ENCODE assay signal across 8 cellular contexts in the genomic region with DNA sequence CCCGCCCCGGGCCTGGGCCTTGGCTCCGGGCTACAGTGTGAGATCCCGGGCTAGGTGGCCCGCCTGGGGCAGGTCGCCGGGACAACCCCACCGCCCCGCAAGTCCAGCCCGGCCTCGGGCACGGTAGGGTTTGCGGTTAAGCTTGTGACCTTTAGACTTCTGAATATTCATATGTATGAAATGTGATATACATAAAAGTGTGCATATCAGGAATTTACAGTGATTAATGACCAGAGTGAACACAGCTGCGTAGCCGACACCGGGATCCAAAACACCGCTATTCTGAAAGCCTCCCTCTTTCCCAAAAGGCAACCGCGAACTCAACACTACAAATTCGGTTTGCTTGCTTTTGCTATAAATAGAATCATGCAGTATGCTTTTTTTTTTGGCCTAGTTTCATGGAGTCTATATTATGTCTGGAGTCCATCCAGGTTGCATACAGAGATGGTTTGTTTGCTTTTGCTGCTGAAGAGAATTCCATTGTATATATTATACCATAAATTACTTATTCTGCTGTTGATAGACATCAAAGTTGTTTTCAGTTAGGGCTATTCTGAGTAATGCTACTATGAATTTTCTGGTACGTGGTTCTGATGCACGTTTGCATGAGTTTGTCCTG. TPM values are rescaled to one million over a fixed set of nuclear protein-coding genes. Genes with fewer than 3 reads are reported as not detected.
DNase-seq lines count a peak whose midpoint lies in the region; ATAC-seq and TF ChIP-seq lines count a peak whose summit lies in the region.

No MANE protein-coding gene starts in this region.

- TF ChIP-seq CTCF in GM23338 (conservative IDR thresholded peaks at IDR 0.05; ENCODE audit: low read depth in 2 of 2), result no peak
- TF ChIP-seq CTCF in PC-9 (conservative IDR thresholded peaks at IDR 0.05), result no peak
- TF ChIP-seq CTCF in endothelial cell (IDR thresholded peaks at IDR 0.05; ENCODE audit: unreplicated experiment), result no peak
- no peak for TF ChIP-seq CTCF in nephron progenitor cell (IDR thresholded peaks at IDR 0.05)

- CTCF ChIA-PET in PC-9 (lab: Charles Lee), result interaction anchor here (0.6 to 1.2 kb wide), 2 partner anchors 346 to 359 kb away, joined by 3 to 4 read pairs; no protein-coding TSS in a partner anchor

- intact Hi-C loops in PC-9 (cut with micrococcal nuclease; ENCODE audit: unreplicated experiment), result loop anchor here (2.0 to 5.0 kb wide), 2 partner anchors 282 to 357 kb away; a partner anchor contains a TSS

- H3K4me3 Mint-ChIP-seq in GM23338 (peak overlapping the region; percentile 99), endothelial cell (ENCODE audit: unreplicated experiment) (peak overlapping the region; percentile 93), nephron progenitor cell (peak overlapping the region; percentile 99)

- H3K27me3 Mint-ChIP-seq in GM23338 (ENCODE audit: insufficient read depth, low read depth, poor library complexity), result peaks cover 2% of the 10 kb centered on the region
- H3K27me3 Mint-ChIP-seq in endothelial cell (ENCODE audit: unreplicated experiment), result peaks cover 3% of the 10 kb centered on the region
- H3K27me3 Mint-ChIP-seq in nephron progenitor cell (ENCODE audit: low read depth, poor library complexity), result no peaks in the 10 kb centered on the region

- H3K36me3 Mint-ChIP-seq in GM23338 (ENCODE audit: low read depth), result peaks cover 7% of the 10 kb centered on the region; the same call in 2 of the 3 replicates
- no peaks in the 10 kb centered on the region for H3K36me3 Mint-ChIP-seq in endothelial cell (ENCODE audit: low read depth, unreplicated experiment)
- peaks cover 4% of the 10 kb centered on the region for H3K36me3 Mint-ChIP-seq in nephron progenitor cell (ENCODE audit: low read depth)

- H3K4me3 ChIP-seq in GM23338, result peak overlapping the region; percentile 96
- H3K4me3 ChIP-seq in PC-9, result peak overlapping the region; percentile 93

- H3K4me2 ChIP-seq in GM23338 (peak overlapping the region; percentile 84), PC-9 (peak overlapping the region; percentile 82)

- H3K9me2 ChIP-seq in GM23338 (ENCODE audit: insufficient read depth) (no peaks in the 10 kb centered on the region), PC-9 (ENCODE audit: insufficient read depth) (no peaks in the 10 kb centered on the region)

- peak overlapping the region; percentile 70; the same call in 1 of the 2 replicates for H3K27ac ChIP-seq in GM23338 (ENCODE audit: low read depth)
- peak overlapping the region; percentile 77 for H3K27ac ChIP-seq in PC-9

- ATAC-seq in GM23338, result peak; percentile 81
- no peak for ATAC-seq in GM19035 (IDR thresholded peaks at IDR 0.05; ENCODE audit: unreplicated experiment)
- no peak for ATAC-seq in HG02798 (IDR thresholded peaks at IDR 0.05; ENCODE audit: poor library complexity, unreplicated experiment)

- POLR2A ChIA-PET in PC-9 (lab: Charles Lee; ENCODE audit: unreplicated experiment), result no interaction called here

- H2AFZ ChIP-seq in GM23338 (peak overlapping the region; percentile 99), PC-9 (peak overlapping the region; percentile 99)

- no peaks in the 10 kb centered on the region for H3K27me3 ChIP-seq in GM23338 (ENCODE audit: insufficient read depth)
- H3K27me3 ChIP-seq in PC-9 (ENCODE audit: insufficient read depth, low read depth), result no peaks in the 10 kb centered on the region

- DNase-seq in GM23338 (ENCODE audit: low spot score) (no peak), PC-9 (no peak), endothelial cell (ENCODE audit: low spot score) (no peak), nephron progenitor cell (no peak), epidermal melanocyte (ENCODE audit: insufficient read length, low spot score) (no peak), NCI-H2029 (lab: John Stamatoyannopoulos, UW) (no peak)

- no peak overlapping the region for H3K27ac Mint-ChIP-seq in GM23338
- peak overlapping the region; percentile 90 for H3K27ac Mint-ChIP-seq in endothelial cell (ENCODE audit: unreplicated experiment)
- no peak overlapping the region for H3K27ac Mint-ChIP-seq in nephron progenitor cell

- H3F3A ChIP-seq in GM23338 (replicated peaks; ENCODE audit: low read depth), result no peaks in the 10 kb centered on the region
- peaks cover 17% of the 10 kb centered on the region for H3F3A ChIP-seq in PC-9 (ENCODE audit: insufficient read depth, low read depth)

- no peaks in the 10 kb centered on the region for H3K9me3 ChIP-seq in PC-9 (ENCODE audit: insufficient read depth, low read depth)

- peaks cover 49% of the 10 kb centered on the region for H3K79me2 ChIP-seq in GM23338 (replicated peaks; ENCODE audit: insufficient read depth)
- peaks cover 57% of the 10 kb centered on the region for H3K79me2 ChIP-seq in PC-9 (ENCODE audit: low read depth)

- BruUV-seq in PC-9 (replicated peaks; lab: Mats Ljungman, UMichigan), result TSS peak; percentile 82

- H4K20me1 ChIP-seq in GM23338 (replicated peaks; ENCODE audit: insufficient read depth) (peaks cover 25% of the 10 kb centered on the region), PC-9 (ENCODE audit: insufficient read depth) (peaks cover 38% of the 10 kb centered on the region)

- H3K4me1 ChIP-seq in GM23338 (ENCODE audit: insufficient read depth) (peaks cover 4% of the 10 kb centered on the region; the same call in 1 of the 2 replicates), PC-9 (replicated peaks; ENCODE audit: insufficient read depth) (peaks cover 41% of the 10 kb centered on the region)

- H3K36me3 ChIP-seq in GM23338 (ENCODE audit: insufficient read depth), result peaks cover 13% of the 10 kb centered on the region; the same call in 1 of the 2 replicates
- 0 out of 2 replicates have a peak, but pooled peaks cover 14% of the 10 kb centered on the region for H3K36me3 ChIP-seq in PC-9 (ENCODE audit: low read depth)

- H3K4me1 Mint-ChIP-seq in GM23338, result peaks cover 10% of the 10 kb centered on the region
- peaks cover 15% of the 10 kb centered on the region for H3K4me1 Mint-ChIP-seq in endothelial cell (ENCODE audit: unreplicated experiment)
- peaks cover 40% of the 10 kb centered on the region for H3K4me1 Mint-ChIP-seq in nephron progenitor cell

- H3K9me3 Mint-ChIP-seq in GM23338 (no peaks in the 10 kb centered on the region), endothelial cell (ENCODE audit: unreplicated experiment) (no peaks in the 10 kb centered on the region), nephron progenitor cell (no peaks in the 10 kb centered on the region)

TF ChIP-seq in GM23338, 12 proteins besides CTCF, POLR2A, EP300 and RAD21:
- TF ChIP-seq ZNF331 (CRISPR knock-in tag; IDR thresholded peaks at IDR 0.05; ENCODE audit: low read depth) (no peak), STAT1 (IDR thresholded peaks at IDR 0.05; ENCODE audit: unreplicated experiment) (no peak), ZNF114 (CRISPR knock-in tag; IDR thresholded peaks at IDR 0.05) (no peak), EZH2 (IDR thresholded peaks at IDR 0.05; ENCODE audit: low read depth, unreplicated experiment) (no peak), NANOG (IDR thresholded peaks at IDR 0.05; ENCODE audit: borderline replicate concordance) (no peak), EZH2phosphoT487 (IDR thresholded peaks at IDR 0.05; ENCODE audit: unreplicated experiment) (no peak), JUNB (IDR thresholded peaks at IDR 0.05; ENCODE audit: unreplicated experiment) (no peak), CREB1 (CRISPR knock-in tag; IDR thresholded peaks at IDR 0.05; ENCODE audit: low read depth) (no peak)
- TF ChIP-seq, protein P1, sequence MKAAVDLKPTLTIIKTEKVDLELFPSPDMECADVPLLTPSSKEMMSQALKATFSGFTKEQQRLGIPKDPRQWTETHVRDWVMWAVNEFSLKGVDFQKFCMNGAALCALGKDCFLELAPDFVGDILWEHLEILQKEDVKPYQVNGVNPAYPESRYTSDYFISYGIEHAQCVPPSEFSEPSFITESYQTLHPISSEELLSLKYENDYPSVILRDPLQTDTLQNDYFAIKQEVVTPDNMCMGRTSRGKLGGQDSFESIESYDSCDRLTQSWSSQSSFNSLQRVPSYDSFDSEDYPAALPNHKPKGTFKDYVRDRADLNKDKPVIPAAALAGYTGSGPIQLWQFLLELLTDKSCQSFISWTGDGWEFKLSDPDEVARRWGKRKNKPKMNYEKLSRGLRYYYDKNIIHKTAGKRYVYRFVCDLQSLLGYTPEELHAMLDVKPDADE (IDR thresholded peaks at IDR 0.05), result no peak

RNA-seq across cellular contexts. Expression of a gene that starts 0.7 kb away (rescaled TPM):
- 128 and 170 TPM in 2 replicates for total RNA-seq in GM23338 (2014; rRNA removed; shearing (Covaris generic))
- 313 and 361 TPM in 2 replicates for polyA plus RNA-seq in GM23338 (2016; fragmentation: Nextera tagmentation; extraction: Ambion mirVana)
- total RNA-seq in PC-9 (2021), result 71.6 and 95.0 TPM in 2 replicates
- 62.2 TPM for total RNA-seq in endothelial cell (ENCODE audit: unreplicated experiment)

RNA-seq across cellular contexts. Expression of a gene that starts 18.4 kb away (rescaled TPM):
- total RNA-seq in GM23338 (2014; rRNA removed; shearing (Covaris generic)), result 37.0 and 77.2 TPM in 2 replicates
- polyA plus RNA-seq in GM23338 (2016; fragmentation: Nextera tagmentation; extraction: Ambion mirVana), result 106 and 108 TPM in 2 replicates
- 20.8 and 28.6 TPM in 2 replicates for total RNA-seq in PC-9 (2021)
- 48.9 TPM for total RNA-seq in endothelial cell (ENCODE audit: unreplicated experiment)

RNA-seq across cellular contexts. Expression of a gene that starts 43.9 kb away (rescaled TPM):
- 45.4 and 47.7 TPM in 2 replicates for total RNA-seq in GM23338 (2014; rRNA removed; shearing (Covaris generic))
- 9.8 and 11.6 TPM in 2 replicates for polyA plus RNA-seq in GM23338 (2016; fragmentation: Nextera tagmentation; extraction: Ambion mirVana)
- 10.3 and 10.7 TPM in 2 replicates for total RNA-seq in PC-9 (2021)
- 27.6 TPM for total RNA-seq in endothelial cell (ENCODE audit: unreplicated experiment)
